11 cellular contexts compared by ENCODE assay signal in the genomic region with DNA sequence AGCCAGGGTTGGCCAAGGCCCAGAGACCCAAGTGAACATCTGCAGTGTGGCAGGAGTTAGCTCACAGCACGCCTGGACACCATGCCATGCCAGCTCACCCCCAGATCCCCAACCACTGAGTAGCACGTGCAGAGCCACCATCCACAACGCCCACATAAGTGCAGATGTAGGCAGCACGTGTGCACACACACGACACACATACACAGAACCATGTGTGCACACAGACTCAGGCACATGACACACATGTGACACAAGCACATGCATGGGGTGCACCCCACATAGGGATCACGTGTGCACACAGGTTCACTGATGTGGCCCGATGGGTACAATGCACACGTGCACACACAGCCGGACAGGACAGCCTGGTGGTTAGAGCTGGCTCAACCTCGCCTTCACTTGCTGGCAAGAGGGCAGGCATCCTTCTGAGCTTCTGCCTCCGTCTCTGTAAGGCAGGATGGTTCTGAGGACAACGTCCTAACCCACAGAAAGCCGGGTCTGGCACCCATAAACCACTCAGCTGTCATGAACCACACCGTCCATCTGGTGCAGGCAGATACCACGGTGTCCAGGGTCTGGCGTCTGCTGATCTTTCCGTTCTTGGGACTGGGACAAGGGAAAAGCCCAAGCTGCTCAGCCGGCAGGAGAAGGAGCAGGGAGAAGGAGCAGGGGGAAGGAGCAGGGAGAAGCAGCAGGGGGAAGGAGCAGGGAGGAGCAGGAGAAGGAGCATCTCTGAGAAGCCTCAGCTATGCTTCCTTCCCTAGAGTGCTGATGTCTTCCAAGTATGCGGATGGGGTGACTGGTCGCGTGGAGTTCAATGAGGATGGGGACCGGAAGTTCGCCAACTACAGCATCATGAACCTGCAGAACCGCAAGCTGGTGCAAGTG. TPM values are rescaled to one million over a fixed set of nuclear protein-coding genes. Genes with fewer than 3 reads are reported as not detected.
DNase-seq lines count a peak whose midpoint lies in the region; ATAC-seq, FAIRE-seq and TF ChIP-seq lines count a peak whose summit lies in the region.
"Had no signal": no experiment of that assay in that cellular context is flagged by ENCODE, and none has a peak within 500 bp of the region (broad histone marks: within the 10 kb centered on the region; RNA-seq: fewer than 3 reads in every experiment).

No MANE protein-coding gene starts in this region.

- POLR2A ChIA-PET in HEK293 (lab: Yijun Ruan, JAX): interaction anchor here (0.7 to 2.3 kb wide), 9 partner anchors 11 to 83 kb away, joined by 3 to 12 read pairs (median 4); a partner anchor contains a TSS
- POLR2A ChIA-PET in GM12878 (lab: Charles Lee): interaction anchor here (0.5 to 3.7 kb wide), 11 partner anchors 12 to 123 kb away, joined by 3 to 37 read pairs (median 8); a partner anchor contains a TSS

- no peak overlapping the region for H3K4me2 ChIP-seq in GM12878 (ENCODE audit: control insufficient read depth, insufficient read depth)

- H3K4me3 ChIP-seq in HEK293 (ENCODE audit: low read depth, low read length) (no peak overlapping the region), GM12878 (no peak overlapping the region)
- H3K4me3 ChIP-seq: SJCRH30 had no signal

- no peak for ATAC-seq in GM12878
- ATAC-seq in stimulated activated effector memory CD8-positive, alpha-beta T cell treated with anti-CD3 and anti-CD28 coated beads, Interleukin-12 subunit alpha, Interleukin-12 subunit beta, amount 100 ng/mL, for 72 hours: no peak

- H4K20me1 ChIP-seq in GM12878 (ENCODE audit: control insufficient read depth, insufficient read depth): no peaks in the 10 kb centered on the region

- H3K36me3 Mint-ChIP-seq in stimulated activated effector memory CD8-positive, alpha-beta T cell treated with anti-CD3 and anti-CD28 coated beads, Interleukin-12 subunit alpha, Interleukin-12 subunit beta, amount 100 ng/mL, for 72 hours: no peaks in the 10 kb centered on the region

- DNase-seq in GM12878 (ENCODE audit: low read depth, low spot score): no peak
- no peak for DNase-seq in stimulated activated effector memory CD8-positive, alpha-beta T cell treated with anti-CD3 and anti-CD28 coated beads, Interleukin-12 subunit alpha, Interleukin-12 subunit beta, amount 100 ng/mL, for 72 hours (ENCODE audit: low spot score in 2 of 2)
- DNase-seq in GM19240 (ENCODE audit: insufficient read length, low spot score): no peak
- no peak for DNase-seq in GM13977 (ENCODE audit: low spot score)
- DNase-seq: NCI-H2227 treated with DMSO at 0.1 percent for 48 hours, retina, SJCRH30 had no signal

- CTCF ChIA-PET in HEK293 (lab: Yijun Ruan, JAX) (interaction anchor here (0.7 to 1.1 kb wide), 5 partner anchors 9 to 128 kb away, joined by 3 read pairs; a partner anchor contains a TSS), GM12878 (lab: Yijun Ruan, JAX) (interaction anchor here (1.3 kb wide), 1 partner anchor 71 kb away, joined by 4 read pairs; a partner anchor contains a TSS)

- no peak for TF ChIP-seq EP300 in GM12878 (IDR thresholded peaks at IDR 0.05; ENCODE audit: borderline replicate concordance in 1 of 2, control insufficient read depth in 1 of 2, low read depth in 2 of 2, low read length in 2 of 2)

- TF ChIP-seq RAD21 in GM12878 (IDR thresholded peaks at IDR 0.05; ENCODE audit: insufficient read depth, low read depth, low read length): no peak

- no peaks in the 10 kb centered on the region for H3K4me1 ChIP-seq in HEK293 (ENCODE audit: control insufficient read depth, insufficient read depth, low read length)
- peaks cover 28% of the 10 kb centered on the region for H3K4me1 ChIP-seq in GM12878 (ENCODE audit: control insufficient read depth, insufficient read depth, low read length)

- TF ChIP-seq CTCF in HEK293 (tag by site-specific recombination; IDR thresholded peaks at IDR 0.05): no peak
- TF ChIP-seq CTCF in GM12878 (IDR thresholded peaks at IDR 0.05 in 2 of 3, conservative IDR thresholded peaks at IDR 0.05 in 1 of 3; ENCODE audit: control insufficient read depth in 2 of 3, extremely low read depth in 1 of 3, insufficient read depth in 1 of 3, low read depth in 3 of 3, low read length in 3 of 3): no peak
- no peak for TF ChIP-seq CTCF in GM13977 (IDR thresholded peaks at IDR 0.05; ENCODE audit: extremely low read depth, insufficient read depth, missing control alignments)

- intact Hi-C loops in GM12878 (cut with micrococcal nuclease; ENCODE audit: unreplicated experiment): no loop called here

- no peak overlapping the region for H3K9ac ChIP-seq in GM12878 (ENCODE audit: control insufficient read depth, insufficient read depth, low read length)

- WGBS in GM12878 (ENCODE audit: insufficient coverage, insufficient replicate concordance, low lambda C conversion rate, missing lambda C conversion rate): 57% methylated on average over 24 of the region's 24 CpGs

- H3K4me1 Mint-ChIP-seq in stimulated activated effector memory CD8-positive, alpha-beta T cell treated with anti-CD3 and anti-CD28 coated beads, Interleukin-12 subunit alpha, Interleukin-12 subunit beta, amount 100 ng/mL, for 72 hours: peaks cover 23% of the 10 kb centered on the region

- no peaks in the 10 kb centered on the region for H3K27me3 ChIP-seq in GM12878 (replicated peaks in 1 of 2; ENCODE audit: control insufficient read depth in 2 of 2, insufficient read depth in 2 of 2, low read length in 1 of 2)
- H3K27me3 ChIP-seq: SJCRH30 had no signal

- in situ Hi-C loops in GM12878 (cut with MboI) (no loop called here), GM13977 (cut with MboI; ENCODE audit: low pct_unique_long_range_greater_than_20kb, low sequenced_read_pairs, unreplicated experiment) (no loop called here)

- FAIRE-seq in GM12878 (lab: Jason Lieb, UNC): no peak

- RAD21 ChIA-PET in GM12878 (lab: Charles Lee; ENCODE audit: unreplicated experiment): interaction anchor here (0.5 to 1.6 kb wide), 6 partner anchors 9 to 79 kb away, joined by 3 to 6 read pairs (median 4); a partner anchor contains a TSS

- H3K27ac Mint-ChIP-seq in stimulated activated effector memory CD8-positive, alpha-beta T cell treated with anti-CD3 and anti-CD28 coated beads, Interleukin-12 subunit alpha, Interleukin-12 subunit beta, amount 100 ng/mL, for 72 hours: no peak overlapping the region
- H3K27ac Mint-ChIP-seq: activated CD4-positive, alpha-beta memory T cell treated with anti-CD3 and anti-CD28 coated beads, Interleukin-2, amount 10 ng/mL, durations not matched to agents 7 days and 5 days had no signal

- SMC1A ChIA-PET in GM12878 (lab: Charles Lee; ENCODE audit: uncharacterized antibody, unreplicated experiment): interaction anchor here (0.9 to 1.6 kb wide), 4 partner anchors 10 to 33 kb away, joined by 3 to 5 read pairs (median 4); a partner anchor contains a TSS

- no peaks in the 10 kb centered on the region for H3K36me3 ChIP-seq in HEK293 (ENCODE audit: control insufficient read depth in 2 of 2, insufficient read depth in 1 of 2, low read length in 2 of 2)
- no peaks in the 10 kb centered on the region for H3K36me3 ChIP-seq in GM12878 (ENCODE audit: control insufficient read depth in 2 of 2, insufficient read depth in 2 of 2, low read length in 1 of 2)
- H3K36me3 ChIP-seq: SJCRH30 had no signal

- H3K9me3 Mint-ChIP-seq in stimulated activated effector memory CD8-positive, alpha-beta T cell treated with anti-CD3 and anti-CD28 coated beads, Interleukin-12 subunit alpha, Interleukin-12 subunit beta, amount 100 ng/mL, for 72 hours: no peaks in the 10 kb centered on the region
- H3K9me3 Mint-ChIP-seq: activated CD4-positive, alpha-beta memory T cell treated with anti-CD3 and anti-CD28 coated beads, Interleukin-2, amount 10 ng/mL, durations not matched to agents 7 days and 5 days had no signal

- H3K4me3 Mint-ChIP-seq in stimulated activated effector memory CD8-positive, alpha-beta T cell treated with anti-CD3 and anti-CD28 coated beads, Interleukin-12 subunit alpha, Interleukin-12 subunit beta, amount 100 ng/mL, for 72 hours: peak overlapping the region; percentile 53
- H3K4me3 Mint-ChIP-seq: activated CD4-positive, alpha-beta memory T cell treated with anti-CD3 and anti-CD28 coated beads, Interleukin-2, amount 10 ng/mL, durations not matched to agents 7 days and 5 days had no signal

- no peaks in the 10 kb centered on the region for H3K9me3 ChIP-seq in HEK293 (ENCODE audit: control insufficient read depth, insufficient read depth, low read depth, low read length)
- no peaks in the 10 kb centered on the region; the same call in 2 of the 3 replicates for H3K9me3 ChIP-seq in GM12878 (replicated peaks; ENCODE audit: control insufficient read depth, insufficient read depth, low read length)
- H3K9me3 ChIP-seq: SJCRH30 had no signal

- H2AFZ ChIP-seq in GM12878 (ENCODE audit: control insufficient read depth, low read depth, low read length): no peak overlapping the region

- H3K27ac ChIP-seq in HEK293 (ENCODE audit: extremely low read depth, low read depth, low read length) (no peak overlapping the region), GM12878 (ENCODE audit: control insufficient read depth, insufficient read depth) (no peak overlapping the region)
- H3K27ac ChIP-seq: SJCRH30 had no signal

- H3K79me2 ChIP-seq in GM12878 (ENCODE audit: control insufficient read depth, insufficient read depth, low read length): no peaks in the 10 kb centered on the region

- BruUV-seq in GM12878 (replicated peaks; lab: Mats Ljungman, UMichigan): no TSS peak

- TF ChIP-seq POLR2A in GM12878 (IDR thresholded peaks at IDR 0.05; ENCODE audit: low read depth, low read length): no peak

RNA-seq across cellular contexts. Expression of a gene that starts 12.0 kb away (rescaled TPM):
- 3.5 and 5.3 TPM in 2 replicates for total RNA-seq in GM12878 (2013; cell fraction: nucleolus; rRNA removed)
- 0.11 TPM in 1 of 2 replicates, not detected in the other for total RNA-seq in GM12878 (2014; rRNA removed)
- total RNA-seq in GM12878 (2014; rRNA removed; fragmentation: Illumina TruSeq; extraction: Trizol): not detected in 2 replicates
- total RNA-seq in GM12878 (2021): 0.58 and 0.64 TPM in 2 replicates
- not detected for polyA plus RNA-seq in GM12878 (2011; ENCODE audit: low read depth)
- 0.29 TPM in 1 of 2 replicates, not detected in the other for polyA plus RNA-seq in GM12878 (2011; rRNA removed)
- polyA plus RNA-seq in GM12878 (2011; cell fraction: cytosol; rRNA removed): 0.52 and 1.2 TPM in 2 replicates
- 3.7 and 4.4 TPM in 2 replicates for polyA plus RNA-seq in GM12878 (2011; cell fraction: nucleus; rRNA removed)
- polyA plus RNA-seq in GM12878 (2012): 0.30 and 0.88 TPM in 2 replicates
- not detected in 2 replicates for polyA plus RNA-seq in GM12878 (2014; fragmentation: Illumina TruSeq; extraction: Trizol)
- not detected for polyA plus RNA-seq in GM12878 (2014; fragmentation: Nextera tagmentation; extraction: Ambion mirVana)
- 0.69 and 0.82 TPM in 2 replicates for polyA plus RNA-seq in GM12878 (2014; rRNA removed)
- polyA plus RNA-seq in GM12878 (2016; fragmentation: Nextera tagmentation; extraction: Ambion mirVana): under 1 TPM; 0.33 to 0.91 TPM
- not detected in 2 replicates for polyA minus RNA-seq in GM12878 (2011; rRNA and poly(A)+ RNA removed)
- polyA minus RNA-seq in GM12878 (2011; cell fraction: cytosol; rRNA and poly(A)+ RNA removed): 1.2 TPM in 1 of 2 replicates, not detected in the other
- 2.1 and 3.7 TPM in 2 replicates for polyA minus RNA-seq in GM12878 (2011; cell fraction: nucleus; rRNA and poly(A)+ RNA removed)
- total RNA-seq: activated CD4-positive, alpha-beta memory T cell treated with anti-CD3 and anti-CD28 coated beads, Interleukin-2, amount 10 ng/mL, durations not matched to agents 7 days and 5 days had no signal

RNA-seq across cellular contexts. Expression of a gene that starts 14.0 kb away (rescaled TPM):
- total RNA-seq in GM12878 (2013; cell fraction: nucleolus; rRNA removed): not detected in 2 replicates
- not detected in 2 replicates for total RNA-seq in GM12878 (2014; rRNA removed)
- total RNA-seq in GM12878 (2014; rRNA removed; fragmentation: Illumina TruSeq; extraction: Trizol): not detected in 2 replicates
- total RNA-seq in GM12878 (2021): not detected in 2 replicates
- not detected for polyA plus RNA-seq in GM12878 (2011; ENCODE audit: low read depth)
- polyA plus RNA-seq in GM12878 (2011; rRNA removed): not detected in 2 replicates
- not detected in 2 replicates for polyA plus RNA-seq in GM12878 (2011; cell fraction: cytosol; rRNA removed)
- polyA plus RNA-seq in GM12878 (2011; cell fraction: nucleus; rRNA removed): not detected in 2 replicates
- not detected in 2 replicates for polyA plus RNA-seq in GM12878 (2012)
- not detected in 2 replicates for polyA plus RNA-seq in GM12878 (2014; fragmentation: Illumina TruSeq; extraction: Trizol)
- polyA plus RNA-seq in GM12878 (2014; fragmentation: Nextera tagmentation; extraction: Ambion mirVana): not detected
- not detected in 2 replicates for polyA plus RNA-seq in GM12878 (2014; rRNA removed)
- not detected for polyA plus RNA-seq in GM12878 (2016; fragmentation: Nextera tagmentation; extraction: Ambion mirVana)
- polyA minus RNA-seq in GM12878 (2011; rRNA and poly(A)+ RNA removed): not detected in 2 replicates
- polyA minus RNA-seq in GM12878 (2011; cell fraction: cytosol; rRNA and poly(A)+ RNA removed): not detected in 2 replicates
- not detected in 2 replicates for polyA minus RNA-seq in GM12878 (2011; cell fraction: nucleus; rRNA and poly(A)+ RNA removed)
- total RNA-seq: activated CD4-positive, alpha-beta memory T cell treated with anti-CD3 and anti-CD28 coated beads, Interleukin-2, amount 10 ng/mL, durations not matched to agents 7 days and 5 days; SJCRH30 had no signal
- polyA plus RNA-seq: adipose tissue, neural cell had no signal

RNA-seq across cellular contexts. Expression of a gene that starts 18.9 kb away (rescaled TPM):
- 0.71 and 1.3 TPM in 2 replicates for total RNA-seq in GM12878 (2013; cell fraction: nucleolus; rRNA removed)
- total RNA-seq in GM12878 (2014; rRNA removed): not detected in 2 replicates
- not detected in 2 replicates for total RNA-seq in GM12878 (2014; rRNA removed; fragmentation: Illumina TruSeq; extraction: Trizol)
- 0.10 and 0.35 TPM in 2 replicates for total RNA-seq in GM12878 (2021)
- polyA plus RNA-seq in GM12878 (2011; ENCODE audit: low read depth): not detected
- polyA plus RNA-seq in GM12878 (2011; rRNA removed): 0.05 TPM in 1 of 2 replicates, not detected in the other
- polyA plus RNA-seq in GM12878 (2011; cell fraction: cytosol; rRNA removed): 0.01 and 0.02 TPM in 2 replicates
- 0.32 and 0.75 TPM in 2 replicates for polyA plus RNA-seq in GM12878 (2011; cell fraction: nucleus; rRNA removed)
- 0.16 and 0.27 TPM in 2 replicates for polyA plus RNA-seq in GM12878 (2012)
- 0.06 TPM in 1 of 2 replicates, not detected in the other for polyA plus RNA-seq in GM12878 (2014; fragmentation: Illumina TruSeq; extraction: Trizol)
- polyA plus RNA-seq in GM12878 (2014; fragmentation: Nextera tagmentation; extraction: Ambion mirVana): not detected
- polyA plus RNA-seq in GM12878 (2014; rRNA removed): 0.01 and 0.05 TPM in 2 replicates
- not detected for polyA plus RNA-seq in GM12878 (2016; fragmentation: Nextera tagmentation; extraction: Ambion mirVana)
- polyA minus RNA-seq in GM12878 (2011; rRNA and poly(A)+ RNA removed): not detected in 2 replicates
- polyA minus RNA-seq in GM12878 (2011; cell fraction: cytosol; rRNA and poly(A)+ RNA removed): not detected in 2 replicates
- 0.10 TPM in 1 of 2 replicates, not detected in the other for polyA minus RNA-seq in GM12878 (2011; cell fraction: nucleus; rRNA and poly(A)+ RNA removed)

RNA-seq across cellular contexts. Expression of a gene that starts 30.5 kb away (rescaled TPM):
- 86.4 and 102 TPM in 2 replicates for total RNA-seq in GM12878 (2013; cell fraction: nucleolus; rRNA removed)
- total RNA-seq in GM12878 (2014; rRNA removed) (18.1 and 26.1 TPM in 2 replicates), GM12878 (2014; rRNA removed; fragmentation: Illumina TruSeq; extraction: Trizol) (12.5 and 14.2 TPM in 2 replicates), GM12878 (2021) (62.2 and 65.2 TPM in 2 replicates)
- 24.1 TPM for polyA plus RNA-seq in GM12878 (2011; ENCODE audit: low read depth)
- polyA plus RNA-seq in GM12878 (2011; rRNA removed) (9.0 and 20.7 TPM in 2 replicates), GM12878 (2014; fragmentation: Illumina TruSeq; extraction: Trizol) (6.0 and 12.0 TPM in 2 replicates), GM12878 (2014; fragmentation: Nextera tagmentation; extraction: Ambion mirVana) (under 1 TPM; 0.03 to 0.04 TPM), GM12878 (2014; rRNA removed) (53.1 and 60.9 TPM in 2 replicates), GM12878 (2016; fragmentation: Nextera tagmentation; extraction: Ambion mirVana) (10 to 100 TPM; 20.2 to 21.0 TPM)
- polyA plus RNA-seq in GM12878 (2011; cell fraction: cytosol; rRNA removed): 18.5 and 30.0 TPM in 2 replicates
- 248 and 250 TPM in 2 replicates for polyA plus RNA-seq in GM12878 (2011; cell fraction: nucleus; rRNA removed)
- 39.4 and 42.5 TPM in 2 replicates for polyA plus RNA-seq in GM12878 (2012)
- 14.8 and 26.2 TPM in 2 replicates for polyA minus RNA-seq in GM12878 (2011; rRNA and poly(A)+ RNA removed)
- polyA minus RNA-seq in GM12878 (2011; cell fraction: cytosol; rRNA and poly(A)+ RNA removed): 26.0 and 30.9 TPM in 2 replicates
- polyA minus RNA-seq in GM12878 (2011; cell fraction: nucleus; rRNA and poly(A)+ RNA removed): 61.2 and 71.8 TPM in 2 replicates

RNA-seq across cellular contexts. Expression of a gene that starts 30.6 kb away (rescaled TPM):
- 12.8 and 16.8 TPM in 2 replicates for total RNA-seq in GM12878 (2013; cell fraction: nucleolus; rRNA removed)
- total RNA-seq in GM12878 (2014; rRNA removed) (72.6 and 96.6 TPM in 2 replicates), GM12878 (2014; rRNA removed; fragmentation: Illumina TruSeq; extraction: Trizol) (48.5 and 54.2 TPM in 2 replicates), GM12878 (2021) (84.8 and 88.3 TPM in 2 replicates)
- 27.0 TPM for polyA plus RNA-seq in GM12878 (2011; ENCODE audit: low read depth)
- polyA plus RNA-seq in GM12878 (2011; rRNA removed) (33.4 and 67.6 TPM in 2 replicates), GM12878 (2014; fragmentation: Illumina TruSeq; extraction: Trizol) (4.1 and 40.5 TPM in 2 replicates), GM12878 (2014; fragmentation: Nextera tagmentation; extraction: Ambion mirVana) (10 to 100 TPM in 1 of 2 experiments, under 1 TPM in 1; 0.63 to 13.4 TPM), GM12878 (2014; rRNA removed) (122 and 138 TPM in 2 replicates), GM12878 (2016; fragmentation: Nextera tagmentation; extraction: Ambion mirVana) (100 to 1,000 TPM; 122 to 139 TPM)
- polyA plus RNA-seq in GM12878 (2011; cell fraction: cytosol; rRNA removed): 132 and 179 TPM in 2 replicates
- polyA plus RNA-seq in GM12878 (2011; cell fraction: nucleus; rRNA removed): 78.8 and 83.0 TPM in 2 replicates
- polyA plus RNA-seq in GM12878 (2012): 50.7 and 62.2 TPM in 2 replicates
- polyA minus RNA-seq in GM12878 (2011; rRNA and poly(A)+ RNA removed): 11.6 and 31.9 TPM in 2 replicates
- 19.2 and 20.3 TPM in 2 replicates for polyA minus RNA-seq in GM12878 (2011; cell fraction: cytosol; rRNA and poly(A)+ RNA removed)
- polyA minus RNA-seq in GM12878 (2011; cell fraction: nucleus; rRNA and poly(A)+ RNA removed): 10.0 and 12.9 TPM in 2 replicates
